11 cellular contexts compared by ENCODE assay signal in the genomic region with DNA sequence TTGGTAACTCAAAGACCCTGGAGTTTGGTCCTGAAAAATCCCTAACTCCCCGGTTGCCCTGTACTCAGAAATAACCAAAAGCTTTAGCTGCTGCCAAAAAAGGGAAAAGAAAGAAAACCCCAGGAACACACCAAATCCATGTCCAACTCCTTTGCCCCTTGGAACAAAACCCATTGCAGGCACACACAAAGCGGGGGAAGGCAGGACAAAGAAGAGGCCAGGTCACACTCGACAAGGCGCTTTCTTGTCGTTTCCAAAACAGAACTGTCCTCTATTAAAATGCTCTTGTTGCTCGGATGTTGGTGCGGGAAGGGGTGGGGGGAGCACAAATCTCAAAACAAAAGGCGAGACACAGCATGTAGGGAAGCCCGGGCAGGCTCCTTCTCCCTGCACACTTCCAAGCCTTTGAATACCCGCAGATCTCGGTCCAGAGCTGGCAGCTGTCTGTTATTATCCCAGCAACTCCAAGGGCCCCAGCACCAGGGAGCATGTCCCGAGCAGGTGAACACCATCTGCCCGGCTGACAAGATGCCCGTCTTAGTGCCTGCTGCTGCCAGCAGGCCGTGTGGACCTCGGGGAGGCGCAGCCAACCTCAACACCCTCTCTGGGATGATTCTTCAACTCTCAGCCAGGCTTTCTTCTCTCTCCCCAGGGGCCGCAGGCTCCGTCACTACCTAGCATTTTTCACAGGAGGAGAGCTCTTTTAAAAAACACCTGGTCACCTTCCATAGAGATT.
A peak's percentile ranks its signal among the peaks of the same experiment; 100 is the strongest.
DNase-seq lines count a peak whose midpoint lies in the region; ATAC-seq and TF ChIP-seq lines count a peak whose summit lies in the region.
"Had no signal": no experiment of that assay in that cellular context is flagged by ENCODE, and none has a peak within 500 bp of the region (broad histone marks: within the 10 kb centered on the region; RNA-seq: fewer than 3 reads in every experiment).

No MANE protein-coding gene starts in this region.

- H3K18ac ChIP-seq in trophoblast cell (ENCODE audit: low read length) = no peak overlapping the region

- H3K79me1 ChIP-seq in trophoblast cell (ENCODE audit: low read length) = peaks cover 3% of the 10 kb centered on the region

- intact Hi-C loops in left ventricle myocardium inferior (cut with micrococcal nuclease) = loop anchor here (10.0 kb wide), 1 partner anchor 95 kb away; a partner anchor contains a TSS

- peak overlapping the region; percentile 41 for H2BK12ac ChIP-seq in trophoblast cell (ENCODE audit: low read length)

- no peak for TF ChIP-seq CTCF in left ventricle myocardium inferior (IDR thresholded peaks at IDR 0.05; ENCODE audit: borderline replicate concordance)

- H2AK5ac ChIP-seq in trophoblast cell (ENCODE audit: low read length) = no peak overlapping the region

- DNase-seq in H7 (peak; percentile 80), NCI-H2107 (lab: John Stamatoyannopoulos, UW) (peak; percentile 84), caudate nucleus (lab: John Stamatoyannopoulos, UW) (peak in 26 of 61 donors; percentile 14 to 91 (median 35)), trophoblast cell (no peak), left ventricle myocardium inferior (no peak)
- DNase-seq in central memory CD4-positive, alpha-beta T cell = no peak
- DNase-seq: EL; SK-N-SH; stimulated activated CD4-positive, alpha-beta T cell treated with anti-CD3 and anti-CD28 coated beads, Interleukin-2, amount 100 ng/mL, for 48 hours had no signal

- H3K36me3 ChIP-seq in H7 (replicated peaks; ENCODE audit: control insufficient read depth, insufficient read depth, low read length) = no peaks in the 10 kb centered on the region; the same call in 1 of the 2 replicates
- peaks cover 4 to 7% of the 10 kb centered on the region in 2 experiments for H3K36me3 ChIP-seq in trophoblast cell (ENCODE audit: control insufficient read depth in 1 of 2, insufficient read depth in 2 of 2, low read length in 2 of 2)
- H3K36me3 ChIP-seq in left ventricle myocardium inferior = no peaks in the 10 kb centered on the region

- H4K91ac ChIP-seq in trophoblast cell (ENCODE audit: low read depth, low read length) = no peak overlapping the region

- no peak overlapping the region for H3K23ac ChIP-seq in trophoblast cell (ENCODE audit: low read length)

- H3K79me2 ChIP-seq in trophoblast cell (ENCODE audit: control insufficient read depth, insufficient read depth, low read length, poor library complexity) = peaks cover 14% of the 10 kb centered on the region

- H3K27ac ChIP-seq in caudate nucleus (ENCODE audit: low read depth, low read length) (peak overlapping the region; percentile 39), trophoblast cell (ENCODE audit: low read depth, low read length) (no peak overlapping the region), left ventricle myocardium inferior (replicated peaks) (no peak overlapping the region)

- no peak overlapping the region for H3K14ac ChIP-seq in trophoblast cell (ENCODE audit: low read length)

- H3K4me2 ChIP-seq in trophoblast cell (ENCODE audit: low read length) = no peak overlapping the region
- H3K4me2 ChIP-seq: SK-N-SH had no signal

- ATAC-seq in HG02642 (IDR thresholded peaks at IDR 0.05; ENCODE audit: poor library complexity, unreplicated experiment) (no peak), GM18861 (IDR thresholded peaks at IDR 0.05; ENCODE audit: unreplicated experiment) (no peak)

- H4K12ac ChIP-seq in trophoblast cell (ENCODE audit: low read depth, low read length) = peak overlapping the region; percentile 12

- H3K4me3 ChIP-seq in H7 (ENCODE audit: insufficient read depth, low read depth, low read length) = no peak overlapping the region
- H3K4me3 ChIP-seq in trophoblast cell (ENCODE audit: low read depth, low read length) = no peak overlapping the region
- no peak overlapping the region for H3K4me3 ChIP-seq in left ventricle myocardium inferior

- H4K8ac ChIP-seq in trophoblast cell (ENCODE audit: low read depth, low read length) = no peak overlapping the region

- H3K4ac ChIP-seq in trophoblast cell (ENCODE audit: low read depth, low read length) = peak overlapping the region; percentile 59

- no peak overlapping the region for H3K9ac ChIP-seq in trophoblast cell (ENCODE audit: low read length)
- H3K9ac ChIP-seq: SK-N-SH had no signal

- H3K4me1 ChIP-seq in trophoblast cell (ENCODE audit: control insufficient read depth in 1 of 2, insufficient read depth in 2 of 2, low read length in 2 of 2) (peaks cover 25 to 27% of the 10 kb centered on the region in 2 experiments), left ventricle myocardium inferior (peaks cover 99% of the 10 kb centered on the region)

- H3K9me3 ChIP-seq in trophoblast cell (ENCODE audit: insufficient read depth, low read depth, low read length) = no peaks in the 10 kb centered on the region
- no peaks in the 10 kb centered on the region for H3K9me3 ChIP-seq in left ventricle myocardium inferior (replicated peaks)
- H3K9me3 ChIP-seq: SK-N-SH had no signal

- no CpG with 5 or more reads among the region's 19 CpGs for WGBS in trophoblast cell (ENCODE audit: extremely low coverage, insufficient coverage, insufficient read length)

- no peak overlapping the region for H2AFZ ChIP-seq in trophoblast cell (ENCODE audit: insufficient read depth, low read length, poor library complexity)

- H3K27me3 ChIP-seq in H7 (ENCODE audit: control insufficient read depth, insufficient read depth, low read length) (no peaks in the 10 kb centered on the region), trophoblast cell (ENCODE audit: insufficient read depth, low read length) (no peaks in the 10 kb centered on the region), left ventricle myocardium inferior (ENCODE audit: low read depth) (no peaks in the 10 kb centered on the region)

- H2BK5ac ChIP-seq in trophoblast cell (ENCODE audit: low read depth, low read length, poor library complexity) = no peak overlapping the region

- H2BK120ac ChIP-seq in trophoblast cell (ENCODE audit: insufficient read depth, low read length, poor library complexity) = no peak overlapping the region

Comparison
In these comparisons a context has a peak if more than half of its experiments do, and no peak if none do; other contexts are left out.
1. DNase-seq: peak in H7 (single experiment) and NCI-H2107 (single experiment); none in trophoblast cell (0 of 2), central memory CD4-positive, alpha-beta T cell (single experiment) and left ventricle myocardium inferior (single experiment).